27 cellular contexts compared by ENCODE assay signal in the genomic region with DNA sequence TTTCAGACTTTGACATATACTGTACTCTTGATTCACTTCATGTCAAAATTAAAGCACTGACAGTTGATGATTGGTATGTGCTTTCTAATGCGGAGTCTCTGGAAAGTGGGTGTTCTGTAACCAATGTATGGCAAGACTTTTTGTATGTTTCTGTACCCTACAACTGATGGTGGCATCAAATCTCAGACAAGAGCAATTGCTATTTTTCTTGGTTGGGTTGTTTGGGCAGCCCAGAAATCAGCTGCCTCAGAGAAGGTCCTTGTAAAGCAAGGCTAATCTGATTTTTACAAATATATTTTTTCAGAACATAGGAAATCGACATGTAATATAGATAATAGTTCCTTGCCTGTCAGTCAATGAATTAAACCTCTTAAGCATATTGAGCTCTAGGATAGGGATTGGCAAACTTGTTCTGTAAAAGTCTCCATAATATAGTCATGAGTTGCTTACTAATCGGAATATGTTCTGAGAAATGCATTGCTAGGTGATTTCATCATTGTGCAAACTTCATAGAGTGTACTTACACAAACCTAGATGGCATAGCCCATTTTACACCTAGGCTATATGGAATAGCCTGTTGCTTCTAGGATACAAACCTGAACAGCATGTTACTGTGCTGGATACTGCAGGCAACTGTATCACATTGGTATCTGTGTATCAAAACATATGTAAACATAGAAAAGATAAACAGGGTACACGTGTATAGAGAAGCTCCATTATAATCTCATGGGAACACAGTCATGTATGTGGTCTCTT. TPM values are rescaled to one million over a fixed set of nuclear protein-coding genes. Genes with fewer than 3 reads are reported as not detected.
"Had no signal": no experiment of that assay in that cellular context is flagged by ENCODE, and none has a peak within 500 bp of the region (broad histone marks: within the 10 kb centered on the region; RNA-seq: fewer than 3 reads in every experiment).

No MANE protein-coding gene starts in this region.

- H3K27ac ChIP-seq: heart left ventricle, neutrophil, spleen, tibial artery, upper lobe of right lung had no signal

- H3K9me3 ChIP-seq: heart left ventricle, neutrophil, spleen, tibial artery, upper lobe of right lung had no signal

- H3K27ac Mint-ChIP-seq: dendritic cell treated with granulocyte-macrophage colony-stimulating factor and Interleukin-4, amounts not matched to agents 40 ng/mL and 50 ng/mL, for 4 days; effector memory CD8-positive, alpha-beta T cell; nephron progenitor cell; stimulated activated memory B cell treated with anti-CD40 and anti-IgM and Interleukin-4, amounts not matched to agents 10 μg/mL and 1 μg/mL and 100 μg/mL, for 72 hours; stimulated activated naive CD8-positive, alpha-beta T cell treated with anti-CD3 and anti-CD28 coated beads, Interleukin-15, Interleukin-2, amounts not matched to agents 100 ng/mL and 50 ng/mL, for 24 hours had no signal

- H3K4me3 Mint-ChIP-seq: dendritic cell treated with granulocyte-macrophage colony-stimulating factor and Interleukin-4, amounts not matched to agents 40 ng/mL and 50 ng/mL, for 4 days; effector memory CD8-positive, alpha-beta T cell; naive B cell; nephron progenitor cell; stimulated activated memory B cell treated with anti-CD40 and anti-IgM and Interleukin-4, amounts not matched to agents 10 μg/mL and 1 μg/mL and 100 μg/mL, for 72 hours; stimulated activated naive CD8-positive, alpha-beta T cell treated with anti-CD3 and anti-CD28 coated beads, Interleukin-15, Interleukin-2, amounts not matched to agents 100 ng/mL and 50 ng/mL, for 24 hours had no signal

- H3K27me3 ChIP-seq: heart left ventricle, neutrophil, tibial artery, upper lobe of right lung had no signal

- ATAC-seq: effector memory CD8-positive, alpha-beta T cell; heart left ventricle; sciatic nerve; stimulated activated memory B cell treated with anti-CD40 and anti-IgM and Interleukin-4, amounts not matched to agents 10 μg/mL and 1 μg/mL and 100 μg/mL, for 72 hours; upper lobe of right lung had no signal

- H3K4me1 Mint-ChIP-seq: naive B cell; nephron progenitor cell; stimulated activated memory B cell treated with anti-CD40 and anti-IgM and Interleukin-4, amounts not matched to agents 10 μg/mL and 1 μg/mL and 100 μg/mL, for 72 hours had no signal

- H3K27me3 Mint-ChIP-seq: dendritic cell treated with granulocyte-macrophage colony-stimulating factor and Interleukin-4, amounts not matched to agents 40 ng/mL and 50 ng/mL, for 4 days; stimulated activated naive CD8-positive, alpha-beta T cell treated with anti-CD3 and anti-CD28 coated beads, Interleukin-15, Interleukin-2, amounts not matched to agents 100 ng/mL and 50 ng/mL, for 24 hours had no signal

- DNase-seq: effector memory CD8-positive, alpha-beta T cell; heart left ventricle; hippocampal formation; mesendoderm; naive B cell; nephron progenitor cell; spleen; stimulated activated CD4-positive, alpha-beta T cell treated with anti-CD3 and anti-CD28 coated beads, Interleukin-15, amount 100 ng/mL, for 24 hours; stimulated activated CD4-positive, alpha-beta T cell treated with anti-CD3 and anti-CD28 coated beads, Interleukin-1b, Interleukin-23, amount 100 ng/mL, for 48 hours; stimulated activated CD4-positive, alpha-beta T cell treated with anti-CD3 and anti-CD28 coated beads, Interleukin-4, amount 100 ng/mL, for 24 hours; tibial artery; upper lobe of right lung had no signal

- H3K4me3 ChIP-seq: heart left ventricle, spleen, tibial artery, upper lobe of right lung had no signal

- H3K4me1 ChIP-seq: heart left ventricle, spleen, tibial artery, upper lobe of right lung had no signal

- H3K9me3 Mint-ChIP-seq: dendritic cell treated with granulocyte-macrophage colony-stimulating factor and Interleukin-4, amounts not matched to agents 40 ng/mL and 50 ng/mL, for 4 days; effector memory CD8-positive, alpha-beta T cell; naive B cell; nephron progenitor cell; stimulated activated memory B cell treated with anti-CD40 and anti-IgM and Interleukin-4, amounts not matched to agents 10 μg/mL and 1 μg/mL and 100 μg/mL, for 72 hours; stimulated activated naive CD8-positive, alpha-beta T cell treated with anti-CD3 and anti-CD28 coated beads, Interleukin-15, Interleukin-2, amounts not matched to agents 100 ng/mL and 50 ng/mL, for 24 hours had no signal

- H3K36me3 ChIP-seq: heart left ventricle, neutrophil, spleen, tibial artery, upper lobe of right lung had no signal

- H3K36me3 Mint-ChIP-seq: naive B cell; stimulated activated memory B cell treated with anti-CD40 and anti-IgM and Interleukin-4, amounts not matched to agents 10 μg/mL and 1 μg/mL and 100 μg/mL, for 72 hours had no signal

- FAIRE-seq: colon, frontal cortex had no signal

RNA-seq across cellular contexts. Expression of a gene that starts 10.2 kb away (rescaled TPM):
- total RNA-seq: frontal cortex, glomerular endothelial cell, heart left ventricle, kidney epithelial cell, liver, lung microvascular endothelial cell, osteoblast, pulmonary artery endothelial cell, sciatic nerve, skeletal muscle tissue, spleen, temporal lobe, upper lobe of right lung had no signal
- polyA plus RNA-seq: heart left ventricle, liver, spleen had no signal

RNA-seq across cellular contexts. Expression of a gene that starts 15.4 kb away (rescaled TPM):
- total RNA-seq: glomerular endothelial cell, kidney epithelial cell, liver, lung microvascular endothelial cell, osteoblast, pulmonary artery endothelial cell, sciatic nerve, skeletal muscle tissue, spleen, upper lobe of right lung had no signal
- polyA plus RNA-seq: heart left ventricle, liver, spleen had no signal
